Comparison of ENCODE assay signal across 8 cellular contexts in the genomic region with DNA sequence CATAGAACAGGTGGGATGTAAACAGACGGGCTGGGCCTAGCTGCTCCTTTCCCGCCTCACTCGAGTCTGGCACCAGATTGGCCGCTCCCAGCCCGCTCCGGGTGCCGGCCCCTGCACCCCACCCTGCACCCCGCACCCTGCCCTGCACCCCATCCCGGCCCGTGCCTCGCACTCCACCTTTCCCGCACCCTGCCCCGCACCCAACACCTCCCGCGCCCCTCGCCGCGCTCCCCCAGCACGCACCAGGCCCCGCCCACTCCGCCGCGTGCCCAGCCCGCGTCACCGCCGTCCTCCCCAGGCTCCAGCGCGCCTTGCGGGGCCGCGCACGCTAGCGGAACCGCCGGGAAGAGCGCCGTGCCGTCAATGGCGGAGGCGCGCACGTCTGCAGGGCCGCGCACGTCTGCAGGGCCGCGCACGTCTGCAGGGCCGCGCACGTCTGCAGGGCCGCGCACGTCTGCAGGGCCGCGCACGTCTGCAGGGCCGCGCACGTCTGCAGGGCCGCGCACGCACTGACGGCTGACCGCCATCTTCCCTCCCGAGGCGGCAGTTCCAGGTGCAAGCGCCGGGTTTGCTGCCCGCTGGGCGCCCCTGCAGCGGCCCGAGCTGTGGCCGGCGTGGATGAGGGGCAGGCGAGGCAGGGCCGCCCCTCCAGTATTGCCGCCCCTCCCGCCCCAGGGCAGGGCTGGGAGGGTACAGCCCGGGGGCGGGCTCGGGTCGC.
A peak's percentile ranks its signal among the peaks of the same experiment; 100 is the strongest.
DNase-seq lines count a peak whose midpoint lies in the region; ATAC-seq lines count a peak whose summit lies in the region.

TSS of gene UBE3C (plus strand) at position 503 of the 718 bp plus-strand sequence. CDS start 347 bp downstream, outside the sequence.

- DNase-seq in AG08396 (ENCODE audit: low spot score): peak; percentile 98
- peak; percentile 79 to 93 for DNase-seq in NCI-H446 (lab: John Stamatoyannopoulos, UW)
- peak; percentile 83 for DNase-seq in activated CD4-positive, CD25-positive, alpha-beta regulatory T cell treated with anti-CD3 and anti-CD28 coated beads, Interleukin-2, amount 50 U/mL, for 16 hours (ENCODE audit: low read depth, low spot score)
- DNase-seq in central memory CD4-positive, alpha-beta T cell: peak; percentile 92
- DNase-seq in islet precursor cell: peak; percentile 90
- peak; percentile 90 for DNase-seq in stimulated activated CD4-positive, alpha-beta T cell treated with anti-CD3 and anti-CD28 coated beads, Interleukin-12 subunit alpha, Interleukin-12 subunit beta, amount 100 ng/mL, for 4 hours

- ATAC-seq in GM19025 (IDR thresholded peaks at IDR 0.05; ENCODE audit: low read depth, unreplicated experiment): peak; percentile 79
- ATAC-seq in HG03280 (IDR thresholded peaks at IDR 0.05; ENCODE audit: unreplicated experiment): peak; percentile 84

Comparison
In these comparisons a context has a peak if more than half of its experiments do, and no peak if none do; other contexts are left out.
1. Peak in every context shown above with its lines: DNase-seq and ATAC-seq.